ENCODE assay signal across 31 cellular contexts in the genomic region with DNA sequence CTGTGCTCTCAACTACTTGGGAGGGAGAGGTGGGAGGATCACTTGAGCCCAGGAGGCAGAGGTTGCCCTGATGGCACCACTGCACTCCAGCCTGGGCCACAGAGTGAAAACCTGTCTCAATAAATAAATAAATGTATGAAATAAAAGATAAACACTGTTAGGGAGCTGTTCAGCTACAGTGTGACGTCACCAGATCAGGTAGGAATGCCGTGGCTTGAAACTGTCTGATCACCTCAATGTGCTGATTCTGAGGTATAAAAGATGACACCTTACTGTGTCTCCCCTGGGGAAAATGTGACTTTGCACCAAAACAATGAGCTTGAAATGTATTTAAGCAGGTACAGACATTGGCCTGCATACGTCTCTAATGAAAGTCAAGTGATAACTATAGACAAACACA.
"Had no signal": no experiment of that assay in that cellular context is flagged by ENCODE, and none has a peak within 500 bp of the region (broad histone marks: within the 10 kb centered on the region; RNA-seq: fewer than 3 reads in every experiment).

No MANE protein-coding gene starts in this region.

- DNase-seq: activated CD4-positive, alpha-beta memory T cell treated with anti-CD3 and anti-CD28 coated beads, Interleukin-2, amount 10 ng/mL, durations not matched to agents 7 days and 5 days; activated CD4-positive, alpha-beta T cell treated with anti-CD3 and anti-CD28 coated beads for 36 hours; activated CD4-positive, alpha-beta T cell treated with anti-CD3 and anti-CD28 coated beads, Interleukin-2, amount 10 ng/mL, durations not matched to agents 24 days and 14 days; activated CD4-positive, CD25-positive, alpha-beta regulatory T cell; activated CD4-positive, CD25-positive, alpha-beta regulatory T cell treated with anti-CD3 and anti-CD28 coated beads, Interleukin-2, amount 50 U/mL, for 72 hours; activated CD8-positive, alpha-beta memory T cell treated with anti-CD3 and anti-CD28 coated beads, Interleukin-2, amount 50 U/mL, for 4 hours; activated effector memory CD4-positive, alpha-beta T cell treated with anti-CD3 and anti-CD28 coated beads, Interleukin-2, amount 50 U/mL, for 16 hours; activated naive CD4-positive, alpha-beta T cell treated with anti-CD3 and anti-CD28 coated beads for 36 hours; activated naive CD8-positive, alpha-beta T cell treated with anti-CD3 and anti-CD28 coated beads for 36 hours; activated naive CD8-positive, alpha-beta T cell treated with anti-CD3 and anti-CD28 coated beads, Interleukin-2, amount 50 U/mL, for 24 hours; activated T-cell treated with anti-CD3 and anti-CD28 coated beads, Interleukin-2, amount 50 U/mL, for 1 hour; activated T-cell treated with anti-CD3 and anti-CD28 coated beads, Interleukin-2, amount 50 U/mL, for 48 hours; adrenal gland; amygdala; aorta; body of pancreas; caudate nucleus; cortex of kidney; dermis blood vessel endothelial cell; effector CD4-positive, alpha-beta T cell; effector memory CD8-positive, alpha-beta T cell; erythroblast; foreskin keratinocyte; gastrocnemius medialis; glutamatergic neuron; heart left ventricle; T-helper 2 cell had no signal

- H3K27ac ChIP-seq: adrenal gland, body of pancreas, esophagus muscularis mucosa, foreskin keratinocyte, gastrocnemius medialis, heart left ventricle had no signal

- H3K27ac Mint-ChIP-seq: activated CD4-positive, alpha-beta memory T cell treated with anti-CD3 and anti-CD28 coated beads, Interleukin-2, amount 10 ng/mL, durations not matched to agents 7 days and 5 days; activated CD4-positive, alpha-beta T cell treated with anti-CD3 and anti-CD28 coated beads for 36 hours; activated CD4-positive, alpha-beta T cell treated with anti-CD3 and anti-CD28 coated beads, Interleukin-2, amount 10 ng/mL, durations not matched to agents 24 days and 14 days; activated naive CD4-positive, alpha-beta T cell treated with anti-CD3 and anti-CD28 coated beads for 36 hours; activated naive CD4-positive, alpha-beta T cell treated with anti-CD3 and anti-CD28 coated beads, Interleukin-2, amount 50 U/mL, for 24 hours; activated naive CD8-positive, alpha-beta T cell treated with anti-CD3 and anti-CD28 coated beads for 36 hours; activated naive CD8-positive, alpha-beta T cell treated with anti-CD3 and anti-CD28 coated beads, Interleukin-2, amount 50 U/mL, for 24 hours; activated T-helper 1 cell treated with anti-CD3 and anti-CD28 coated beads, Interleukin-12 subunit alpha, Interleukin-12 subunit beta, Interleukin-2, Interleukin-4 antibody, amounts not matched to agents 30 ng/mL and 10 ng/mL and 1 ng/mL, durations not matched to agents 14 hours and 24 hours and 36 hours; activated T-helper 2 cell treated with anti-CD3 and anti-CD28 coated beads, Interferon-gamma antibody, Interleukin-2, Interleukin-4, amounts not matched to agents 10 μg/mL and 5 μg/mL and 100 μg/mL, durations not matched to agents 14 hours and 24 hours and 36 hours; effector memory CD8-positive, alpha-beta T cell had no signal

- H3K9me3 ChIP-seq: adrenal gland, body of pancreas, gastrocnemius medialis, heart left ventricle had no signal

- H3K4me1 ChIP-seq: foreskin keratinocyte, gastrocnemius medialis had no signal

- H3K9me3 Mint-ChIP-seq: activated CD4-positive, alpha-beta memory T cell treated with anti-CD3 and anti-CD28 coated beads, Interleukin-2, amount 10 ng/mL, durations not matched to agents 7 days and 5 days; activated CD4-positive, alpha-beta T cell treated with anti-CD3 and anti-CD28 coated beads, Interleukin-2, amount 10 ng/mL, durations not matched to agents 24 days and 14 days; activated naive CD4-positive, alpha-beta T cell treated with anti-CD3 and anti-CD28 coated beads for 36 hours; activated naive CD4-positive, alpha-beta T cell treated with anti-CD3 and anti-CD28 coated beads, Interleukin-2, amount 50 U/mL, for 24 hours; activated naive CD8-positive, alpha-beta T cell treated with anti-CD3 and anti-CD28 coated beads for 36 hours; activated T-helper 1 cell treated with anti-CD3 and anti-CD28 coated beads, Interleukin-12 subunit alpha, Interleukin-12 subunit beta, Interleukin-2, Interleukin-4 antibody, amounts not matched to agents 30 ng/mL and 10 ng/mL and 1 ng/mL, durations not matched to agents 14 hours and 24 hours and 36 hours; activated T-helper 2 cell treated with anti-CD3 and anti-CD28 coated beads, Interferon-gamma antibody, Interleukin-2, Interleukin-4, amounts not matched to agents 10 μg/mL and 5 μg/mL and 100 μg/mL, durations not matched to agents 14 hours and 24 hours and 36 hours; effector memory CD8-positive, alpha-beta T cell had no signal

- H3K27me3 Mint-ChIP-seq: activated CD4-positive, alpha-beta memory T cell treated with anti-CD3 and anti-CD28 coated beads, Interleukin-2, amount 10 ng/mL, durations not matched to agents 7 days and 5 days; activated CD4-positive, alpha-beta T cell treated with anti-CD3 and anti-CD28 coated beads, Interleukin-2, amount 10 ng/mL, durations not matched to agents 24 days and 14 days; activated naive CD8-positive, alpha-beta T cell treated with anti-CD3 and anti-CD28 coated beads, Interleukin-2, amount 50 U/mL, for 24 hours had no signal

- H3K4me3 ChIP-seq: adrenal gland, body of pancreas, esophagus muscularis mucosa, gastrocnemius medialis, heart left ventricle had no signal

- ATAC-seq: activated CD4-positive, alpha-beta T cell treated with anti-CD3 and anti-CD28 coated beads for 36 hours; activated naive CD8-positive, alpha-beta T cell treated with anti-CD3 and anti-CD28 coated beads, Interleukin-2, amount 50 U/mL, for 24 hours; body of pancreas; effector memory CD8-positive, alpha-beta T cell; foreskin keratinocyte; gastrocnemius medialis; heart left ventricle had no signal

- H3K4me3 Mint-ChIP-seq: activated CD4-positive, alpha-beta memory T cell treated with anti-CD3 and anti-CD28 coated beads, Interleukin-2, amount 10 ng/mL, durations not matched to agents 7 days and 5 days; activated CD4-positive, alpha-beta T cell treated with anti-CD3 and anti-CD28 coated beads for 36 hours; activated CD4-positive, alpha-beta T cell treated with anti-CD3 and anti-CD28 coated beads, Interleukin-2, amount 10 ng/mL, durations not matched to agents 24 days and 14 days; activated naive CD4-positive, alpha-beta T cell treated with anti-CD3 and anti-CD28 coated beads for 36 hours; activated naive CD4-positive, alpha-beta T cell treated with anti-CD3 and anti-CD28 coated beads, Interleukin-2, amount 50 U/mL, for 24 hours; activated naive CD8-positive, alpha-beta T cell treated with anti-CD3 and anti-CD28 coated beads for 36 hours; activated naive CD8-positive, alpha-beta T cell treated with anti-CD3 and anti-CD28 coated beads, Interleukin-2, amount 50 U/mL, for 24 hours; activated T-helper 1 cell treated with anti-CD3 and anti-CD28 coated beads, Interleukin-12 subunit alpha, Interleukin-12 subunit beta, Interleukin-2, Interleukin-4 antibody, amounts not matched to agents 30 ng/mL and 10 ng/mL and 1 ng/mL, durations not matched to agents 14 hours and 24 hours and 36 hours; effector memory CD8-positive, alpha-beta T cell had no signal

- H3K4me1 Mint-ChIP-seq: activated CD4-positive, alpha-beta memory T cell treated with anti-CD3 and anti-CD28 coated beads, Interleukin-2, amount 10 ng/mL, durations not matched to agents 7 days and 5 days; activated CD4-positive, alpha-beta T cell treated with anti-CD3 and anti-CD28 coated beads for 36 hours; activated CD4-positive, alpha-beta T cell treated with anti-CD3 and anti-CD28 coated beads, Interleukin-2, amount 10 ng/mL, durations not matched to agents 24 days and 14 days; activated naive CD4-positive, alpha-beta T cell treated with anti-CD3 and anti-CD28 coated beads, Interleukin-2, amount 50 U/mL, for 24 hours; activated naive CD8-positive, alpha-beta T cell treated with anti-CD3 and anti-CD28 coated beads for 36 hours; activated naive CD8-positive, alpha-beta T cell treated with anti-CD3 and anti-CD28 coated beads, Interleukin-2, amount 50 U/mL, for 24 hours had no signal

- H3K36me3 ChIP-seq: adrenal gland, esophagus muscularis mucosa, gastrocnemius medialis, heart left ventricle had no signal

- H3K36me3 Mint-ChIP-seq: activated naive CD4-positive, alpha-beta T cell treated with anti-CD3 and anti-CD28 coated beads, Interleukin-2, amount 50 U/mL, for 24 hours; activated naive CD8-positive, alpha-beta T cell treated with anti-CD3 and anti-CD28 coated beads for 36 hours had no signal

- H3K27me3 ChIP-seq: adrenal gland, body of pancreas, foreskin keratinocyte, gastrocnemius medialis had no signal
